In the genomic region with DNA sequence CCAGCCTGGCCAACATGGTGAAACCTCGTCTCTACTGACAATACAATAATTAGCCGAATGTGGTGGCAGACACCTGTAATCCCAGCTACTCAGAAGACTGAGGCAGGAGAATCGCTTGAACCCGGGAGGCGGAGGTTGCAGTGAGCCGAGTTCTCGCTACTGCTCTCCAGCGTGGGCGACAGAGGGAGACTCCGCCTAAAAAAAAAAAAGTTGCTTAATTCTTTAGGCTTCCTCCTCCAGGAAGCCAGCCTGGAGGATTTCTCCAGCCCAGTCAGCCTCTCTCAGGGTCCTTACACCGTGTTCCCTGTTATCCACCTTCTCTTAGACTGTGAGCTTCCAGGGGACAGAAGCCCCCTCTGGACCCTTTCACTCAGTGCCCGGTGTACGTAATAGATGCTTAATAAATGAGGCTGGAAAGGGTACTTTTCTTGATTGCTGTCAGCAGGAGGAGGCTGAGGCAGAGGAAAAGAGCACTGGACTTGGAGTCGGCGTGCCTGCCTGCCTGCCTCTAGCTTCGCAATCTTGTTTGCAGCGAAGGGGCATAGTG, we compare ENCODE assay signal across 2 cellular contexts.
TF ChIP-seq lines count a peak whose summit lies in the region.

No MANE protein-coding gene starts in this region.

TF ChIP-seq in H1, 55 proteins besides CTCF, POLR2A, EP300 and RAD21:
- TF ChIP-seq KDM4A (IDR thresholded peaks at IDR 0.05; ENCODE audit: low read depth, low read length, severe bottlenecking) (no peak), POU5F1 (IDR thresholded peaks at IDR 0.05; ENCODE audit: low read depth, low read length) (no peak), JUND (IDR thresholded peaks at IDR 0.05; ENCODE audit: low read length) (no peak), FOSL1 (IDR thresholded peaks at IDR 0.05; ENCODE audit: insufficient read depth, low read depth, low read length) (no peak), CTBP2 (IDR thresholded peaks at IDR 0.05; ENCODE audit: borderline replicate concordance, insufficient read depth, insufficient read length, low read length) (no peak), SAP30 (IDR thresholded peaks at IDR 0.05; ENCODE audit: insufficient read depth, insufficient replicate concordance, low read length) (no peak), TEAD4 (IDR thresholded peaks at IDR 0.05; ENCODE audit: low read depth, low read length) (no peak), CHD2 (IDR thresholded peaks at IDR 0.05; ENCODE audit: low read length) (no peak), NANOG (IDR thresholded peaks at IDR 0.05; ENCODE audit: insufficient read depth, low read depth, low read length, poor library complexity, severe bottlenecking) (no peak), CEBPB (IDR thresholded peaks at IDR 0.05; ENCODE audit: low read depth, low read length) (no peak), YY1 (IDR thresholded peaks at IDR 0.05; ENCODE audit: low read depth, low read length) (no peak), RFX5 (IDR thresholded peaks at IDR 0.05; ENCODE audit: borderline replicate concordance, low read depth, low read length) (no peak), CHD1 (IDR thresholded peaks at IDR 0.05; ENCODE audit: low read depth, low read length) (no peak), SIN3A (conservative IDR thresholded peaks at IDR 0.05 in 1 of 2, IDR thresholded peaks at IDR 0.05 in 1 of 2; ENCODE audit: low read depth in 1 of 2, low read length in 2 of 2) (no peak)
- TF ChIP-seq, protein P1, sequence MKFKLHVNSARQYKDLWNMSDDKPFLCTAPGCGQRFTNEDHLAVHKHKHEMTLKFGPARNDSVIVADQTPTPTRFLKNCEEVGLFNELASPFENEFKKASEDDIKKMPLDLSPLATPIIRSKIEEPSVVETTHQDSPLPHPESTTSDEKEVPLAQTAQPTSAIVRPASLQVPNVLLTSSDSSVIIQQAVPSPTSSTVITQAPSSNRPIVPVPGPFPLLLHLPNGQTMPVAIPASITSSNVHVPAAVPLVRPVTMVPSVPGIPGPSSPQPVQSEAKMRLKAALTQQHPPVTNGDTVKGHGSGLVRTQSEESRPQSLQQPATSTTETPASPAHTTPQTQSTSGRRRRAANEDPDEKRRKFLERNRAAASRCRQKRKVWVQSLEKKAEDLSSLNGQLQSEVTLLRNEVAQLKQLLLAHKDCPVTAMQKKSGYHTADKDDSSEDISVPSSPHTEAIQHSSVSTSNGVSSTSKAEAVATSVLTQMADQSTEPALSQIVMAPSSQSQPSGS (IDR thresholded peaks at IDR 0.05; ENCODE audit: low read length) = no peak

TF ChIP-seq in neural cell, 6 proteins besides CTCF, POLR2A, EP300 and RAD21:
- TF ChIP-seq SMC3 (conservative IDR thresholded peaks at IDR 0.05; ENCODE audit: poor library complexity) (no peak), TAF1 (IDR thresholded peaks at IDR 0.05; ENCODE audit: low read depth) (no peak), MXI1 (conservative IDR thresholded peaks at IDR 0.05; ENCODE audit: poor library complexity, severe bottlenecking) (no peak), EZH2 (IDR thresholded peaks at IDR 0.05; ENCODE audit: borderline replicate concordance, insufficient read depth, low read length, poor library complexity, severe bottlenecking) (no peak), POLR2AphosphoS5 (IDR thresholded peaks at IDR 0.05) (no peak)
- TF ChIP-seq, protein P2, sequence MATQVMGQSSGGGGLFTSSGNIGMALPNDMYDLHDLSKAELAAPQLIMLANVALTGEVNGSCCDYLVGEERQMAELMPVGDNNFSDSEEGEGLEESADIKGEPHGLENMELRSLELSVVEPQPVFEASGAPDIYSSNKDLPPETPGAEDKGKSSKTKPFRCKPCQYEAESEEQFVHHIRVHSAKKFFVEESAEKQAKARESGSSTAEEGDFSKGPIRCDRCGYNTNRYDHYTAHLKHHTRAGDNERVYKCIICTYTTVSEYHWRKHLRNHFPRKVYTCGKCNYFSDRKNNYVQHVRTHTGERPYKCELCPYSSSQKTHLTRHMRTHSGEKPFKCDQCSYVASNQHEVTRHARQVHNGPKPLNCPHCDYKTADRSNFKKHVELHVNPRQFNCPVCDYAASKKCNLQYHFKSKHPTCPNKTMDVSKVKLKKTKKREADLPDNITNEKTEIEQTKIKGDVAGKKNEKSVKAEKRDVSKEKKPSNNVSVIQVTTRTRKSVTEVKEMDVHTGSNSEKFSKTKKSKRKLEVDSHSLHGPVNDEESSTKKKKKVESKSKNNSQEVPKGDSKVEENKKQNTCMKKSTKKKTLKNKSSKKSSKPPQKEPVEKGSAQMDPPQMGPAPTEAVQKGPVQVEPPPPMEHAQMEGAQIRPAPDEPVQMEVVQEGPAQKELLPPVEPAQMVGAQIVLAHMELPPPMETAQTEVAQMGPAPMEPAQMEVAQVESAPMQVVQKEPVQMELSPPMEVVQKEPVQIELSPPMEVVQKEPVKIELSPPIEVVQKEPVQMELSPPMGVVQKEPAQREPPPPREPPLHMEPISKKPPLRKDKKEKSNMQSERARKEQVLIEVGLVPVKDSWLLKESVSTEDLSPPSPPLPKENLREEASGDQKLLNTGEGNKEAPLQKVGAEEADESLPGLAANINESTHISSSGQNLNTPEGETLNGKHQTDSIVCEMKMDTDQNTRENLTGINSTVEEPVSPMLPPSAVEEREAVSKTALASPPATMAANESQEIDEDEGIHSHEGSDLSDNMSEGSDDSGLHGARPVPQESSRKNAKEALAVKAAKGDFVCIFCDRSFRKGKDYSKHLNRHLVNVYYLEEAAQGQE (IDR thresholded peaks at IDR 0.05; ENCODE audit: borderline replicate concordance) = no peak
